In genomic region chr16:4316103-4316731, GRCh38 we compare ENCODE assay signal across 8 cellular contexts. TPM values are rescaled to one million over a fixed set of nuclear protein-coding genes. Genes with fewer than 3 reads are reported as not detected.
DNase-seq lines count a peak whose midpoint lies in the region; ATAC-seq, FAIRE-seq and TF ChIP-seq lines count a peak whose summit lies in the region.

No MANE protein-coding gene starts in this region.

- H3K9me3 ChIP-seq in SJSA1 (replicated peaks) = no peaks in the 10 kb centered on the region
- H3K9me3 ChIP-seq in left ventricle myocardium inferior (replicated peaks) = no peaks in the 10 kb centered on the region
- no peaks in the 10 kb centered on the region for H3K9me3 ChIP-seq in small intestine (ENCODE audit: control insufficient read depth, low read depth)

- FAIRE-seq in small intestine (lab: Jason Lieb, UNC) = no peak

- H3K27ac ChIP-seq in SJSA1 (no peak overlapping the region), left ventricle myocardium inferior (replicated peaks) (peak overlapping the region; percentile 96), small intestine (ENCODE audit: low read depth in 1 of 2, low read length in 1 of 2) (peak overlapping the region; percentile 17 to 55)

- 1 to 2% (median 2%) methylated on average over 15 to 85 of the region's 85 CpGs for WGBS in small intestine, 3 donors

- H3K4me3 ChIP-seq in SJSA1 (peak overlapping the region; percentile 67), left ventricle myocardium inferior (peak overlapping the region; percentile 88), small intestine (ENCODE audit: low read depth in 1 of 2, low read length in 2 of 2) (peak overlapping the region; percentile 32 to 65)

- H3K36me3 ChIP-seq in SJSA1 (peaks cover 6% of the 10 kb centered on the region), left ventricle myocardium inferior (no peaks in the 10 kb centered on the region), small intestine (ENCODE audit: control insufficient read depth in 2 of 2, insufficient read depth in 2 of 2, low read length in 2 of 2) (no peaks in the 10 kb centered on the region)

- DNase-seq in DMS79 treated with DMSO at 0.1 percent for 48 hours (lab: John Stamatoyannopoulos, UW) = peak; percentile 27
- DNase-seq in DMS79 (lab: John Stamatoyannopoulos, UW) = no peak
- no peak for DNase-seq in SJSA1 (ENCODE audit: low read depth in 1 of 2, low spot score in 2 of 2)
- DNase-seq in left ventricle myocardium inferior = no peak
- DNase-seq in small intestine = no peak
- DNase-seq in RKO (ENCODE audit: low spot score) = no peak
- DNase-seq in Ammon's horn (ENCODE audit: low spot score) = no peak

- peaks cover 30% of the 10 kb centered on the region for H3K4me1 ChIP-seq in SJSA1 (replicated peaks)
- peaks cover 69% of the 10 kb centered on the region for H3K4me1 ChIP-seq in left ventricle myocardium inferior
- no peaks in the 10 kb centered on the region for H3K4me1 ChIP-seq in small intestine (ENCODE audit: control insufficient read depth in 2 of 2, insufficient read depth in 1 of 2, low read depth in 1 of 2, low read length in 1 of 2)

- TF ChIP-seq CTCF in left ventricle myocardium inferior (IDR thresholded peaks at IDR 0.05; ENCODE audit: borderline replicate concordance) = no peak

- no peak for ATAC-seq in HG03196 (IDR thresholded peaks at IDR 0.05; ENCODE audit: unreplicated experiment)

- H3K27me3 ChIP-seq in SJSA1 (replicated peaks) (no peaks in the 10 kb centered on the region), left ventricle myocardium inferior (ENCODE audit: low read depth) (no peaks in the 10 kb centered on the region), small intestine (ENCODE audit: control insufficient read depth in 2 of 2, insufficient read depth in 2 of 2, low read length in 2 of 2) (peaks cover 5 to 12% of the 10 kb centered on the region in 2 donors)

- intact Hi-C loops in left ventricle myocardium inferior (cut with micrococcal nuclease) = no loop called here

RNA-seq across cellular contexts. Expression of gene GLIS2, which starts 0.3 kb away (rescaled TPM):
- 0.13 and 0.71 TPM in 2 replicates for total RNA-seq in SJSA1 (2014; rRNA removed; shearing (Covaris generic))
- 17.2 TPM for total RNA-seq in left ventricle myocardium inferior
- polyA plus RNA-seq in small intestine = 1 to 10 TPM in 2 of 3 donors, under 1 TPM in 1; 0.22 to 3.6 (median 1.1) TPM

RNA-seq across cellular contexts. Expression of gene PAM16, which starts 34.9 kb away (rescaled TPM):
- 86.4 and 125 TPM in 2 replicates for total RNA-seq in SJSA1 (2014; rRNA removed; shearing (Covaris generic))
- 67.3 TPM for total RNA-seq in left ventricle myocardium inferior
- 10 to 100 TPM; 63.0 to 98.4 (median 76.0) TPM for polyA plus RNA-seq in small intestine

RNA-seq across cellular contexts. Expression of gene TFAP4, which starts 43.4 kb away (rescaled TPM):
- 2.9 and 7.1 TPM in 2 replicates for total RNA-seq in SJSA1 (2014; rRNA removed; shearing (Covaris generic))
- total RNA-seq in left ventricle myocardium inferior = 2.6 TPM
- polyA plus RNA-seq in small intestine = 10 to 100 TPM in 1 of 3 donors, 1 to 10 TPM in 2; 4.2 to 14.7 (median 5.4) TPM

RNA-seq across cellular contexts. Expression of gene VASN, which starts 55.4 kb away (rescaled TPM):
- 85.4 and 93.6 TPM in 2 replicates for total RNA-seq in SJSA1 (2014; rRNA removed; shearing (Covaris generic))
- total RNA-seq in left ventricle myocardium inferior = 5.5 TPM
- polyA plus RNA-seq in small intestine = 10 to 100 TPM in 1 of 3 donors, under 1 TPM in 2; 0.45 to 11.4 (median 0.81) TPM

Comparison
In these comparisons a context has a peak if more than half of its experiments do, and no peak if none do; other contexts are left out.
1. RNA of gene GLIS2, which starts 0.3 kb away (total RNA-seq): 17.2 TPM in left ventricle myocardium inferior (single experiment); 0.13 to 0.71 TPM in SJSA1; every median in the first group is over 10 times any median in the second.
2. Peak in every context shown above with its lines, with median percentiles within 50 percentile points of each other: H3K4me3 ChIP-seq.